Comparison of ENCODE assay signal across 9 cellular contexts in genomic region chr15:48541659-48542334, GRCh38.
DNase-seq lines count a peak whose midpoint lies in the region; ATAC-seq and TF ChIP-seq lines count a peak whose summit lies in the region.
"Had no signal": no experiment of that assay in that cellular context is flagged by ENCODE, and none has a peak within 500 bp of the region (broad histone marks: within the 10 kb centered on the region; RNA-seq: fewer than 3 reads in every experiment).

No MANE protein-coding gene starts in this region.

- H3K27ac Mint-ChIP-seq in T-helper 2 cell treated with Interferon-gamma antibody and Interleukin-4, amounts not matched to agents 5 μg/mL and 100 μg/mL, for 36 hours, result no peak overlapping the region
- H3K27ac Mint-ChIP-seq: activated naive CD4-positive, alpha-beta T cell treated with anti-CD3 and anti-CD28 coated beads, Interleukin-2, amount 50 U/mL, for 24 hours had no signal

- no peaks in the 10 kb centered on the region for H3K9me2 ChIP-seq in MM.1S (replicated peaks; ENCODE audit: insufficient read depth, low read length)

- H4K91ac ChIP-seq in neuronal stem cell (ENCODE audit: low read depth, low read length, poor library complexity), result no peak overlapping the region

- no peak overlapping the region for H3K18ac ChIP-seq in neuronal stem cell (ENCODE audit: low read length)

- H3K4me1 Mint-ChIP-seq in T-helper 2 cell treated with Interferon-gamma antibody and Interleukin-4, amounts not matched to agents 5 μg/mL and 100 μg/mL, for 36 hours (ENCODE audit: low read depth), result no peaks in the 10 kb centered on the region
- H3K4me1 Mint-ChIP-seq: activated naive CD4-positive, alpha-beta T cell treated with anti-CD3 and anti-CD28 coated beads, Interleukin-2, amount 50 U/mL, for 24 hours had no signal

- intact Hi-C loops in heart left ventricle (cut with DNase I), result no loop called here

- peak; percentile 90 for ATAC-seq in GM21619 (IDR thresholded peaks at IDR 0.05; ENCODE audit: unreplicated experiment)
- peak in 3 of 4 donors; percentile 58 to 70 (median 65) for ATAC-seq in heart left ventricle

- no peaks in the 10 kb centered on the region for H3K79me1 ChIP-seq in neuronal stem cell (ENCODE audit: low read depth, low read length)

- H3K4me1 ChIP-seq in MM.1S (ENCODE audit: low read length), result peaks cover 8% of the 10 kb centered on the region; the same call in 1 of the 2 replicates
- H3K4me1 ChIP-seq in heart left ventricle, result peaks cover 0 to 65% (median 16%) of the 10 kb centered on the region in 12 donors
- H3K4me1 ChIP-seq in neuronal stem cell (ENCODE audit: control insufficient read depth in 2 of 2, insufficient read depth in 1 of 2, low read depth in 1 of 2, low read length in 2 of 2), result peaks cover 0 to 2% of the 10 kb centered on the region in 2 donors
- peaks cover 0 to 39% (median 7%) of the 10 kb centered on the region in 4 donors for H3K4me1 ChIP-seq in tibial nerve

- TF ChIP-seq EP300 in tibial nerve (IDR thresholded peaks at IDR 0.05), result no peak

- no peaks in the 10 kb centered on the region for H3K36me3 Mint-ChIP-seq in T-helper 2 cell treated with Interferon-gamma antibody and Interleukin-4, amounts not matched to agents 5 μg/mL and 100 μg/mL, for 36 hours (ENCODE audit: low read depth)

- no peaks in the 10 kb centered on the region for H3K27me3 Mint-ChIP-seq in T-helper 2 cell treated with Interferon-gamma antibody and Interleukin-4, amounts not matched to agents 5 μg/mL and 100 μg/mL, for 36 hours (ENCODE audit: low read depth)

- H3F3A ChIP-seq in MM.1S (ENCODE audit: insufficient read depth, low read length), result no peaks in the 10 kb centered on the region

- no peak overlapping the region for H2AK5ac ChIP-seq in neuronal stem cell (ENCODE audit: low read depth, low read length)

- H3K4me2 ChIP-seq in MM.1S (ENCODE audit: low read depth, low read length) (peak overlapping the region; percentile 58), neuronal stem cell (ENCODE audit: insufficient read depth, low read length, poor library complexity, severe bottlenecking) (no peak overlapping the region)

- H3K27me3 ChIP-seq in MM.1S (replicated peaks; ENCODE audit: insufficient read depth, low read length), result no peaks in the 10 kb centered on the region
- H3K27me3 ChIP-seq in heart left ventricle, result no peaks in the 10 kb centered on the region
- no peaks in the 10 kb centered on the region for H3K27me3 ChIP-seq in neuronal stem cell (ENCODE audit: control insufficient read depth in 3 of 3, insufficient read depth in 3 of 3, low read depth in 1 of 3, low read length in 3 of 3)
- no peaks in the 10 kb centered on the region for H3K27me3 ChIP-seq in tibial nerve

- H2BK120ac ChIP-seq in neuronal stem cell (ENCODE audit: low read depth, low read length), result no peak overlapping the region

- no peak overlapping the region for H3K27ac ChIP-seq in MM.1S (ENCODE audit: low read length)
- peak overlapping the region in 6 of 12 donors; percentile 5 to 55 (median 20) for H3K27ac ChIP-seq in heart left ventricle
- no peak overlapping the region for H3K27ac ChIP-seq in neuronal stem cell (replicated peaks; ENCODE audit: low read length)
- peak overlapping the region in 2 of 4 donors; percentile 18 to 21 for H3K27ac ChIP-seq in tibial nerve

- no peak overlapping the region for H3K4ac ChIP-seq in neuronal stem cell (ENCODE audit: low read length)

- H2BK12ac ChIP-seq in neuronal stem cell (ENCODE audit: low read length), result no peak overlapping the region

- H2BK15ac ChIP-seq in neuronal stem cell (ENCODE audit: low read length), result no peak overlapping the region

- H2AFZ ChIP-seq in MM.1S (ENCODE audit: low read length) (peak overlapping the region; percentile 40; the same call in 1 of the 2 replicates), neuronal stem cell (ENCODE audit: low read length) (no peak overlapping the region)

- no peak overlapping the region for H4K8ac ChIP-seq in neuronal stem cell (ENCODE audit: low read depth, low read length)

- WGBS in heart left ventricle, 4 donors, result 47 to 60% (median 50%) methylated on average over 6 of the region's 6 CpGs
- WGBS in neuronal stem cell (ENCODE audit: extremely low coverage in 2 of 2, insufficient read length in 2 of 2, insufficient replicate concordance in 1 of 2), 2 donors, result no CpG with 5 or more reads among the region's 6 CpGs
- 40% methylated on average over 6 of the region's 6 CpGs for WGBS in tibial nerve, 2 donors

- H4K20me1 ChIP-seq in MM.1S (ENCODE audit: insufficient read depth, low read length), result no peaks in the 10 kb centered on the region

- H3K36me3 ChIP-seq in MM.1S (replicated peaks; ENCODE audit: insufficient read depth, low read length) (no peaks in the 10 kb centered on the region), heart left ventricle (no peaks in the 10 kb centered on the region), neuronal stem cell (replicated peaks in 1 of 2; ENCODE audit: control insufficient read depth in 2 of 2, insufficient read depth in 2 of 2, low read length in 2 of 2) (no peaks in the 10 kb centered on the region), tibial nerve (peaks cover 0 to 14% (median 0%) of the 10 kb centered on the region in 3 donors)

- TF ChIP-seq POLR2A in heart left ventricle (IDR thresholded peaks at IDR 0.05) (no peak), tibial nerve (IDR thresholded peaks at IDR 0.05) (no peak)

- DNase-seq in ELR (ENCODE audit: low read depth), result peak; percentile 88
- DNase-seq in MM.1S, result peak; percentile 59
- DNase-seq in heart left ventricle, result peak in 1 of 5 donors; percentile 23
- DNase-seq in neuronal stem cell (ENCODE audit: low spot score), result no peak
- no peak for DNase-seq in stimulated activated CD4-positive, alpha-beta T cell treated with anti-CD3 and anti-CD28 coated beads, Interleukin-4, amount 100 ng/mL, for 1 hour
- no peak for DNase-seq in T-helper 2 cell treated with Interferon-gamma antibody and Interleukin-4, amounts not matched to agents 5 μg/mL and 100 μg/mL, for 36 hours (ENCODE audit: low spot score)
- no peak for DNase-seq in tibial nerve (ENCODE audit: low spot score in 2 of 2)

- H3K23ac ChIP-seq in neuronal stem cell (ENCODE audit: low read depth, low read length, poor library complexity), result no peak overlapping the region

- no peak overlapping the region; the same call in 1 of the 2 replicates for H3K4me3 ChIP-seq in MM.1S (ENCODE audit: low read length)
- H3K4me3 ChIP-seq in heart left ventricle, result peak overlapping the region in 3 of 12 donors; percentile 1 to 13 (median 9)
- H3K4me3 ChIP-seq in neuronal stem cell (ENCODE audit: low read length in 2 of 2), result no peak overlapping the region
- no peak overlapping the region for H3K4me3 ChIP-seq in tibial nerve

- no peaks in the 10 kb centered on the region for H3K9me3 Mint-ChIP-seq in T-helper 2 cell treated with Interferon-gamma antibody and Interleukin-4, amounts not matched to agents 5 μg/mL and 100 μg/mL, for 36 hours
- H3K9me3 Mint-ChIP-seq: activated naive CD4-positive, alpha-beta T cell treated with anti-CD3 and anti-CD28 coated beads, Interleukin-2, amount 50 U/mL, for 24 hours had no signal

- H3K9ac ChIP-seq in MM.1S (ENCODE audit: low read length) (no peak overlapping the region), neuronal stem cell (ENCODE audit: low read depth, low read length, poor library complexity) (no peak overlapping the region)

- no peak overlapping the region for H3K4me3 Mint-ChIP-seq in T-helper 2 cell treated with Interferon-gamma antibody and Interleukin-4, amounts not matched to agents 5 μg/mL and 100 μg/mL, for 36 hours
- H3K4me3 Mint-ChIP-seq: activated naive CD4-positive, alpha-beta T cell treated with anti-CD3 and anti-CD28 coated beads, Interleukin-2, amount 50 U/mL, for 24 hours had no signal

- TF ChIP-seq CTCF in MM.1S (IDR thresholded peaks at IDR 0.05; ENCODE audit: low read length), result no peak
- no peak for TF ChIP-seq CTCF in heart left ventricle (IDR thresholded peaks at IDR 0.05)
- TF ChIP-seq CTCF in tibial nerve (IDR thresholded peaks at IDR 0.05), result no peak

- H2BK5ac ChIP-seq in neuronal stem cell (ENCODE audit: low read length), result no peak overlapping the region

- no peaks in the 10 kb centered on the region for H3K79me2 ChIP-seq in MM.1S (ENCODE audit: low read length)

- H3K14ac ChIP-seq in neuronal stem cell (ENCODE audit: low read length), result no peak overlapping the region

- H3K9me3 ChIP-seq in MM.1S (replicated peaks; ENCODE audit: insufficient read depth, low read length) (no peaks in the 10 kb centered on the region), heart left ventricle (peaks cover 0 to 12% (median 0%) of the 10 kb centered on the region in 12 donors), neuronal stem cell (replicated peaks in 1 of 2; ENCODE audit: control insufficient read depth in 2 of 2, insufficient read depth in 1 of 2, low read depth in 1 of 2, low read length in 2 of 2) (no peaks in the 10 kb centered on the region), tibial nerve (peaks cover 0 to 4% (median 0%) of the 10 kb centered on the region in 4 donors)

Comparison
In these comparisons a context has a peak if more than half of its experiments do, and no peak if none do; other contexts are left out.
1. DNase-seq: peak in ELR (single experiment) and MM.1S (single experiment); none in neuronal stem cell (single experiment), stimulated activated CD4-positive, alpha-beta T cell treated with anti-CD3 and anti-CD28 coated beads, Interleukin-4, amount 100 ng/mL, for 1 hour (single experiment), T-helper 2 cell treated with Interferon-gamma antibody and Interleukin-4, amounts not matched to agents 5 μg/mL and 100 μg/mL, for 36 hours (single experiment) and tibial nerve (0 of 2).